ENCODE assay signal across 10 cellular contexts in genomic region chr5:150159741-150160179, GRCh38.
DNase-seq lines count a peak whose midpoint lies in the region; ATAC-seq, FAIRE-seq and TF ChIP-seq lines count a peak whose summit lies in the region.
"Had no signal": no experiment of that assay in that cellular context is flagged by ENCODE, and none has a peak within 500 bp of the region (broad histone marks: within the 10 kb centered on the region; RNA-seq: fewer than 3 reads in every experiment).

No MANE protein-coding gene starts in this region.

- H3K4me3 ChIP-seq in adipocyte (ENCODE audit: low read length) (no peak overlapping the region), stomach smooth muscle (ENCODE audit: low read length in 2 of 2) (no peak overlapping the region)

- peak; percentile 67 for DNase-seq in adipocyte (ENCODE audit: low read depth)
- peak; percentile 32 for DNase-seq in iPS-NIHi11 (ENCODE audit: low spot score)
- DNase-seq in activated CD4-positive, alpha-beta T cell treated with anti-CD3 and anti-CD28 coated beads for 1 hour, result no peak
- DNase-seq in D721Med (ENCODE audit: insufficient read length, low spot score), result no peak
- DNase-seq: T-helper 2 cell had no signal

- FAIRE-seq in D721Med (lab: Jason Lieb, UNC), result no peak
- FAIRE-seq: endometrium had no signal

- H3K27ac ChIP-seq in stomach smooth muscle (ENCODE audit: low read length), result peak overlapping the region; percentile 31

- H3K9ac ChIP-seq in adipocyte (ENCODE audit: low read length) (peak overlapping the region; percentile 77), stomach smooth muscle (ENCODE audit: low read length in 2 of 2) (no peak overlapping the region)

- TF ChIP-seq CTCF in D721Med (IDR thresholded peaks at IDR 0.05; ENCODE audit: insufficient read depth, missing control alignments), result no peak

- ATAC-seq in GM18909 (IDR thresholded peaks at IDR 0.05; ENCODE audit: poor library complexity, unreplicated experiment) (peak; percentile 31), GM19395 (IDR thresholded peaks at IDR 0.05; ENCODE audit: unreplicated experiment) (no peak), HG03342 (IDR thresholded peaks at IDR 0.05; ENCODE audit: unreplicated experiment) (no peak)

- H3K27me3 ChIP-seq in adipocyte (replicated peaks; ENCODE audit: control insufficient read depth, insufficient read depth, low read length) (no peaks in the 10 kb centered on the region), stomach smooth muscle (ENCODE audit: control insufficient read depth in 1 of 2, insufficient read depth in 2 of 2, low read length in 2 of 2) (no peaks in the 10 kb centered on the region)

- H3K36me3 ChIP-seq in adipocyte (ENCODE audit: control insufficient read depth, insufficient read depth, low read length, severe bottlenecking), result no peaks in the 10 kb centered on the region
- no peaks in the 10 kb centered on the region for H3K36me3 ChIP-seq in stomach smooth muscle (ENCODE audit: control insufficient read depth in 2 of 2, insufficient read depth in 2 of 2, low read length in 2 of 2)

- H3K4me1 ChIP-seq in adipocyte (ENCODE audit: control insufficient read depth, insufficient read depth, low read length) (peaks cover 68% of the 10 kb centered on the region), stomach smooth muscle (ENCODE audit: control insufficient read depth, insufficient read depth, low read length) (peaks cover 49% of the 10 kb centered on the region)

- H3K9me3 ChIP-seq in adipocyte (ENCODE audit: control insufficient read depth, low read length) (no peaks in the 10 kb centered on the region), stomach smooth muscle (ENCODE audit: control insufficient read depth in 2 of 2, low read length in 2 of 2) (no peaks in the 10 kb centered on the region)

Comparison
In these comparisons a context has a peak if more than half of its experiments do, and no peak if none do; other contexts are left out.
1. DNase-seq: peak in adipocyte (single experiment) and iPS-NIHi11 (single experiment); none in activated CD4-positive, alpha-beta T cell treated with anti-CD3 and anti-CD28 coated beads for 1 hour (single experiment) and D721Med (single experiment).